8 cellular contexts compared by ENCODE assay signal in genomic region chr17:61452301-61453290, GRCh38. TPM values are rescaled to one million over a fixed set of nuclear protein-coding genes. Genes with fewer than 3 reads are reported as not detected.
A peak's percentile ranks its signal among the peaks of the same experiment; 100 is the strongest.
DNase-seq lines count a peak whose midpoint lies in the region; ATAC-seq and TF ChIP-seq lines count a peak whose summit lies in the region.
"Had no signal": no experiment of that assay in that cellular context is flagged by ENCODE, and none has a peak within 500 bp of the region (broad histone marks: within the 10 kb centered on the region; RNA-seq: fewer than 3 reads in every experiment).

TBX4 (plus strand) TSS chr17:61452422; CDS start chr17:61456491, 4,069 bp downstream.

- H3K36me3 ChIP-seq in GM23248 (ENCODE audit: low read depth) (no peaks in the 10 kb centered on the region), iPS-15b (ENCODE audit: control insufficient read depth, insufficient read depth, low read length) (no peaks in the 10 kb centered on the region), smooth muscle cell (ENCODE audit: low read depth) (no peaks in the 10 kb centered on the region)
- H3K36me3 ChIP-seq: adrenal gland had no signal

- H3K4me1 Mint-ChIP-seq in activated naive CD8-positive, alpha-beta T cell treated with anti-CD3 and anti-CD28 coated beads for 36 hours: peaks cover 17% of the 10 kb centered on the region
- peaks cover 6% of the 10 kb centered on the region for H3K4me1 Mint-ChIP-seq in activated T-helper 2 cell treated with anti-CD3 and anti-CD28 coated beads, Interferon-gamma antibody, Interleukin-2, Interleukin-4, amounts not matched to agents 10 μg/mL and 5 μg/mL and 100 μg/mL, durations not matched to agents 14 hours and 24 hours and 36 hours (ENCODE audit: low read depth)

- intact Hi-C loops in activated T-helper 2 cell treated with anti-CD3 and anti-CD28 coated beads, Interferon-gamma antibody, Interleukin-2, Interleukin-4, amounts not matched to agents 10 μg/mL and 5 μg/mL and 100 μg/mL, durations not matched to agents 14 hours and 24 hours and 36 hours (cut with micrococcal nuclease): no loop called here

- H3K4me1 ChIP-seq in GM23248 (ENCODE audit: insufficient read depth) (no peaks in the 10 kb centered on the region), iPS-15b (ENCODE audit: control insufficient read depth, insufficient read depth, low read length) (peaks cover 4% of the 10 kb centered on the region), smooth muscle cell (ENCODE audit: low read depth) (peaks cover 18% of the 10 kb centered on the region)

- H3K9ac ChIP-seq in GM23248 (no peak within 1 kb of the TSS), iPS-15b (ENCODE audit: low read depth, low read length) (no peak within 1 kb of the TSS), smooth muscle cell (ENCODE audit: low read depth) (peak within 1 kb of the TSS; percentile 61)

- H3K27ac ChIP-seq in GM23248 (no peak within 1 kb of the TSS), smooth muscle cell (ENCODE audit: low read depth) (peak within 1 kb of the TSS; percentile 64)
- H3K27ac ChIP-seq: adrenal gland had no signal

- no peak for DNase-seq in GM23248
- DNase-seq in activated naive CD8-positive, alpha-beta T cell treated with anti-CD3 and anti-CD28 coated beads for 36 hours: no peak
- no peak for DNase-seq in smooth muscle cell (lab: John Stamatoyannopoulos, UW; ENCODE audit: unreplicated experiment)
- DNase-seq in activated T-helper 2 cell treated with anti-CD3 and anti-CD28 coated beads, Interferon-gamma antibody, Interleukin-2, Interleukin-4, amounts not matched to agents 10 μg/mL and 5 μg/mL and 100 μg/mL, durations not matched to agents 14 hours and 24 hours and 36 hours (ENCODE audit: low spot score): no peak

- no peak for ATAC-seq in HG03095 (IDR thresholded peaks at IDR 0.05; ENCODE audit: unreplicated experiment)
- ATAC-seq in HG03521 (IDR thresholded peaks at IDR 0.05; ENCODE audit: unreplicated experiment): no peak

- peaks cover 73% of the 10 kb centered on the region for H3K27me3 Mint-ChIP-seq in activated naive CD8-positive, alpha-beta T cell treated with anti-CD3 and anti-CD28 coated beads for 36 hours
- H3K27me3 Mint-ChIP-seq in activated T-helper 2 cell treated with anti-CD3 and anti-CD28 coated beads, Interferon-gamma antibody, Interleukin-2, Interleukin-4, amounts not matched to agents 10 μg/mL and 5 μg/mL and 100 μg/mL, durations not matched to agents 14 hours and 24 hours and 36 hours (ENCODE audit: low read depth): peaks cover 71% of the 10 kb centered on the region

- peaks cover 89% of the 10 kb centered on the region for H3K27me3 ChIP-seq in GM23248 (replicated peaks; ENCODE audit: insufficient read depth)
- H3K27me3 ChIP-seq in iPS-15b (ENCODE audit: control insufficient read depth, insufficient read depth, low read length): peaks cover 98% of the 10 kb centered on the region
- H3K27me3 ChIP-seq in smooth muscle cell (ENCODE audit: low read depth): peaks cover 1% of the 10 kb centered on the region

- no peak within 1 kb of the TSS for H2AFZ ChIP-seq in GM23248
- peak within 1 kb of the TSS; percentile 90 for H2AFZ ChIP-seq in smooth muscle cell (ENCODE audit: low read depth)

- H3K4me3 ChIP-seq in GM23248 (0 out of 2 replicates have a peak within 1 kb of the TSS, but pooled peaks have one; percentile 19), iPS-15b (ENCODE audit: low read depth, low read length) (peak within 1 kb of the TSS; percentile 45), smooth muscle cell (peak within 1 kb of the TSS; percentile 63)

- in situ Hi-C loops in GM23248 (cut with MboI): no loop called here

- no peaks in the 10 kb centered on the region for H3K9me3 ChIP-seq in GM23248 (ENCODE audit: low read depth)
- H3K9me3 ChIP-seq in iPS-15b (ENCODE audit: control insufficient read depth, insufficient read depth, low read length): no peaks in the 10 kb centered on the region
- no peaks in the 10 kb centered on the region for H3K9me3 ChIP-seq in smooth muscle cell (replicated peaks; ENCODE audit: low read depth)
- H3K9me3 ChIP-seq: adrenal gland had no signal

- TF ChIP-seq CTCF in smooth muscle cell (IDR thresholded peaks at IDR 0.05; ENCODE audit: borderline replicate concordance, insufficient read depth, poor library complexity, severe bottlenecking): no peak

- H3K4me3 Mint-ChIP-seq in activated naive CD8-positive, alpha-beta T cell treated with anti-CD3 and anti-CD28 coated beads for 36 hours: peak within 1 kb of the TSS; percentile 40
- H3K4me3 Mint-ChIP-seq in activated T-helper 2 cell treated with anti-CD3 and anti-CD28 coated beads, Interferon-gamma antibody, Interleukin-2, Interleukin-4, amounts not matched to agents 10 μg/mL and 5 μg/mL and 100 μg/mL, durations not matched to agents 14 hours and 24 hours and 36 hours (ENCODE audit: low read depth): no peak within 1 kb of the TSS

- H3K27ac Mint-ChIP-seq in activated naive CD8-positive, alpha-beta T cell treated with anti-CD3 and anti-CD28 coated beads for 36 hours: no peak within 1 kb of the TSS
- no peak within 1 kb of the TSS for H3K27ac Mint-ChIP-seq in activated T-helper 2 cell treated with anti-CD3 and anti-CD28 coated beads, Interferon-gamma antibody, Interleukin-2, Interleukin-4, amounts not matched to agents 10 μg/mL and 5 μg/mL and 100 μg/mL, durations not matched to agents 14 hours and 24 hours and 36 hours

- H4K20me1 ChIP-seq in GM23248 (ENCODE audit: insufficient read depth) (no peaks in the 10 kb centered on the region), smooth muscle cell (ENCODE audit: low read depth) (no peaks in the 10 kb centered on the region)

- no peaks in the 10 kb centered on the region for H3K9me3 Mint-ChIP-seq in activated naive CD8-positive, alpha-beta T cell treated with anti-CD3 and anti-CD28 coated beads for 36 hours
- no peaks in the 10 kb centered on the region for H3K9me3 Mint-ChIP-seq in activated T-helper 2 cell treated with anti-CD3 and anti-CD28 coated beads, Interferon-gamma antibody, Interleukin-2, Interleukin-4, amounts not matched to agents 10 μg/mL and 5 μg/mL and 100 μg/mL, durations not matched to agents 14 hours and 24 hours and 36 hours

- no peak within 1 kb of the TSS for H3K4me2 ChIP-seq in GM23248 (ENCODE audit: unreplicated experiment)
- peak within 1 kb of the TSS; percentile 91 for H3K4me2 ChIP-seq in smooth muscle cell

- H3K36me3 Mint-ChIP-seq in activated naive CD8-positive, alpha-beta T cell treated with anti-CD3 and anti-CD28 coated beads for 36 hours: no peaks in the 10 kb centered on the region
- no peaks in the 10 kb centered on the region for H3K36me3 Mint-ChIP-seq in activated T-helper 2 cell treated with anti-CD3 and anti-CD28 coated beads, Interferon-gamma antibody, Interleukin-2, Interleukin-4, amounts not matched to agents 10 μg/mL and 5 μg/mL and 100 μg/mL, durations not matched to agents 14 hours and 24 hours and 36 hours (ENCODE audit: low read depth)

- no peaks in the 10 kb centered on the region for H3F3A ChIP-seq in GM23248 (ENCODE audit: insufficient read depth)
- H3F3A ChIP-seq in smooth muscle cell (ENCODE audit: low read depth): peaks cover 5% of the 10 kb centered on the region

- no peaks in the 10 kb centered on the region for H3K9me2 ChIP-seq in GM23248 (ENCODE audit: insufficient read depth)

- WGBS in GM23248 (ENCODE audit: low coverage in 1 of 2, low lambda C conversion rate in 2 of 2, missing lambda C conversion rate in 2 of 2), 2 experiments: 20 to 21% methylated on average over 41 to 58 of the region's 59 CpGs
- 2% methylated on average over 45 of the region's 59 CpGs for WGBS in smooth muscle cell (ENCODE audit: low lambda C conversion rate)

- no peaks in the 10 kb centered on the region for H3K79me2 ChIP-seq in GM23248 (ENCODE audit: insufficient read depth)
- peaks cover 50% of the 10 kb centered on the region for H3K79me2 ChIP-seq in smooth muscle cell (ENCODE audit: low read depth)

RNA-seq across cellular contexts. Expression of gene TBX4, which starts in this region (rescaled TPM):
- not detected in 2 replicates for total RNA-seq in GM23248 (2014; rRNA removed; shearing (Covaris generic))
- polyA plus RNA-seq in GM23248 (2016; fragmentation: Nextera tagmentation; extraction: Ambion mirVana) (not detected in 2 replicates), smooth muscle cell (14.6 and 22.7 TPM in 2 replicates)
- total RNA-seq in activated naive CD8-positive, alpha-beta T cell treated with anti-CD3 and anti-CD28 coated beads for 36 hours: not detected
- total RNA-seq in smooth muscle cell: 14.1 and 15.4 TPM in 2 replicates
- not detected in 2 replicates for total RNA-seq in activated T-helper 2 cell treated with anti-CD3 and anti-CD28 coated beads, Interferon-gamma antibody, Interleukin-2, Interleukin-4, amounts not matched to agents 10 μg/mL and 5 μg/mL and 100 μg/mL, durations not matched to agents 14 hours and 24 hours and 36 hours

Comparison
In these comparisons a context has a peak if more than half of its experiments do, and no peak if none do; other contexts are left out.
1. RNA of gene TBX4 (total RNA-seq): 14.1 to 15.4 TPM in smooth muscle cell; not detected in activated naive CD8-positive, alpha-beta T cell treated with anti-CD3 and anti-CD28 coated beads for 36 hours, not detected in GM23248 and not detected in activated T-helper 2 cell treated with anti-CD3 and anti-CD28 coated beads, Interferon-gamma antibody, Interleukin-2, Interleukin-4, amounts not matched to agents 10 μg/mL and 5 μg/mL and 100 μg/mL, durations not matched to agents 14 hours and 24 hours and 36 hours; every median in the first group is over 10 times any median in the second.
2. RNA of gene TBX4 (polyA plus RNA-seq): 14.6 to 22.7 TPM in smooth muscle cell; not detected in GM23248; every median in the first group is over 10 times any median in the second.
3. Peak in every context shown above with its lines, with median percentiles within 50 percentile points of each other: H3K4me3 ChIP-seq.